Comparison of ENCODE assay signal across 8 cellular contexts in genomic region chr6:31729515-31729978, GRCh38. TPM values are rescaled to one million over a fixed set of nuclear protein-coding genes. Genes with fewer than 3 reads are reported as not detected.
DNase-seq lines count a peak whose midpoint lies in the region; ATAC-seq and TF ChIP-seq lines count a peak whose summit lies in the region.

No MANE protein-coding gene starts in this region.

- H3K27me3 ChIP-seq in CD8-positive, alpha-beta memory T cell (ENCODE audit: insufficient read depth, low read length, poor library complexity, severe bottlenecking) = no peaks in the 10 kb centered on the region
- no peaks in the 10 kb centered on the region for H3K27me3 ChIP-seq in smooth muscle cell (ENCODE audit: low read depth)

- CTCF ChIA-PET in CD8-positive, alpha-beta memory T cell (lab: Charles Lee) = interaction anchor here (0.9 to 9.6 kb wide), 27 partner anchors 9 to 168 kb away, joined by 3 to 71 read pairs (median 5); partner anchors contain the start of genes EHMT2, GPANK1, HSPA1A and HSPA1B
- CTCF ChIA-PET in activated B cell treated with CpG ODN at 0.5 μM for 24 hours (lab: Charles Lee) = interaction anchor here (0.6 to 5.9 kb wide), 19 partner anchors 8 to 532 kb away, joined by 3 to 49 read pairs (median 4); partner anchors contain the start of genes ABHD16A, HSPA1A, HSPA1B and HSPA1L

- peak overlapping the region; percentile 81 for H3K4me3 ChIP-seq in CD8-positive, alpha-beta memory T cell (ENCODE audit: low read length)
- peak overlapping the region; percentile 89 for H3K4me3 ChIP-seq in smooth muscle cell

- H3K79me2 ChIP-seq in smooth muscle cell (ENCODE audit: low read depth) = peaks cover 30% of the 10 kb centered on the region

- peaks cover 48% of the 10 kb centered on the region for H3K4me1 ChIP-seq in CD8-positive, alpha-beta memory T cell (ENCODE audit: insufficient read depth, low read length)
- peaks cover 20% of the 10 kb centered on the region for H3K4me1 ChIP-seq in smooth muscle cell (ENCODE audit: low read depth)

- peaks cover 51% of the 10 kb centered on the region for H4K20me1 ChIP-seq in smooth muscle cell (ENCODE audit: low read depth)

- no peaks in the 10 kb centered on the region for H3K27me3 Mint-ChIP-seq in CD8-positive, alpha-beta memory T cell
- H3K27me3 Mint-ChIP-seq in activated B cell treated with CpG ODN at 0.5 μM for 24 hours = no peaks in the 10 kb centered on the region

- peaks cover 37 to 48% (median 44%) of the 10 kb centered on the region in 3 donors for H3K4me1 Mint-ChIP-seq in CD8-positive, alpha-beta memory T cell
- peaks cover 71% of the 10 kb centered on the region for H3K4me1 Mint-ChIP-seq in activated B cell treated with CpG ODN at 0.5 μM for 24 hours

- intact Hi-C loops in activated B cell treated with CpG ODN at 0.5 μM for 24 hours (cut with micrococcal nuclease) = loop anchor here (1.0 to 2.0 kb wide), 7 partner anchors 40 to 194 kb away; partner anchors contain the start of genes BAG6, HSPA1A, HSPA1L and NEU1

- POLR2A ChIA-PET in CD8-positive, alpha-beta memory T cell (lab: Charles Lee) = interaction anchor here (0.7 to 2.1 kb wide), 8 partner anchors 8 to 182 kb away, joined by 3 to 9 read pairs (median 4); partner anchors contain the start of genes LSM2 and NFKBIL1
- POLR2A ChIA-PET in activated B cell treated with CpG ODN at 0.5 μM for 24 hours (lab: Charles Lee) = interaction anchor here (0.6 to 7.7 kb wide), 21 partner anchors 9 to 399 kb away, joined by 3 to 131 read pairs (median 9); partner anchors contain the start of genes ABHD16A, ATF6B, BAG6 and CLIC1

- peak overlapping the region; percentile 80 to 96 (median 94) for H3K27ac Mint-ChIP-seq in CD8-positive, alpha-beta memory T cell
- peak overlapping the region; percentile 92 for H3K27ac Mint-ChIP-seq in activated B cell treated with CpG ODN at 0.5 μM for 24 hours

- H3K36me3 Mint-ChIP-seq in CD8-positive, alpha-beta memory T cell = peaks cover 0 to 57% (median 8%) of the 10 kb centered on the region in 3 donors
- peaks cover 69% of the 10 kb centered on the region for H3K36me3 Mint-ChIP-seq in activated B cell treated with CpG ODN at 0.5 μM for 24 hours (ENCODE audit: low read depth)

- peak overlapping the region; percentile 95 for H3K4me2 ChIP-seq in smooth muscle cell

- peak overlapping the region; percentile 64 for H3K27ac ChIP-seq in CD8-positive, alpha-beta memory T cell (ENCODE audit: low read depth, low read length)
- peak overlapping the region; percentile 79 for H3K27ac ChIP-seq in smooth muscle cell (ENCODE audit: low read depth)

- H3K9me3 Mint-ChIP-seq in CD8-positive, alpha-beta memory T cell = no peaks in the 10 kb centered on the region
- no peaks in the 10 kb centered on the region for H3K9me3 Mint-ChIP-seq in activated B cell treated with CpG ODN at 0.5 μM for 24 hours

- H3F3A ChIP-seq in smooth muscle cell (ENCODE audit: low read depth) = peaks cover 50% of the 10 kb centered on the region

- H2AFZ ChIP-seq in smooth muscle cell (ENCODE audit: low read depth) = no peak overlapping the region

- peak overlapping the region; percentile 48 for H3K9ac ChIP-seq in smooth muscle cell (ENCODE audit: low read depth)

- H3K9me3 ChIP-seq in CD8-positive, alpha-beta memory T cell (ENCODE audit: low read length) = no peaks in the 10 kb centered on the region
- no peaks in the 10 kb centered on the region for H3K9me3 ChIP-seq in smooth muscle cell (replicated peaks; ENCODE audit: low read depth)

- H3K4me3 Mint-ChIP-seq in CD8-positive, alpha-beta memory T cell = peak overlapping the region; percentile 89 to 99 (median 95)
- H3K4me3 Mint-ChIP-seq in activated B cell treated with CpG ODN at 0.5 μM for 24 hours = peak overlapping the region; percentile 97

- WGBS in smooth muscle cell (ENCODE audit: low lambda C conversion rate) = 1% methylated on average over 22 of the region's 29 CpGs

- H3K36me3 ChIP-seq in CD8-positive, alpha-beta memory T cell (ENCODE audit: insufficient read depth, low read length) = peaks cover 28% of the 10 kb centered on the region
- no peaks in the 10 kb centered on the region for H3K36me3 ChIP-seq in smooth muscle cell (ENCODE audit: low read depth)

- TF ChIP-seq CTCF in activated B cell treated with CpG ODN at 0.5 μM for 24 hours (IDR thresholded peaks at IDR 0.05) (no peak), smooth muscle cell (IDR thresholded peaks at IDR 0.05; ENCODE audit: borderline replicate concordance, insufficient read depth, poor library complexity, severe bottlenecking) (peak; percentile 66)

- peak; percentile 31 for ATAC-seq in GM21825 (IDR thresholded peaks at IDR 0.05; ENCODE audit: unreplicated experiment)
- peak; percentile 45 for ATAC-seq in activated B cell treated with CpG ODN at 0.5 μM for 24 hours (ENCODE audit: low read depth)
- ATAC-seq in GM21717 (IDR thresholded peaks at IDR 0.05; ENCODE audit: unreplicated experiment) = no peak

- DNase-seq in CD8-positive, alpha-beta memory T cell = peak; percentile 72 to 85 (median 72)
- peak; percentile 50 for DNase-seq in NCI-H1694 (lab: John Stamatoyannopoulos, UW)
- DNase-seq in activated B cell treated with CpG ODN at 0.5 μM for 24 hours = peak; percentile 73
- peak; percentile 74 for DNase-seq in central memory CD4-positive, alpha-beta T cell
- DNase-seq in inferior parietal cortex (ENCODE audit: extremely low spot score) = peak; percentile 71
- peak; percentile 87 for DNase-seq in smooth muscle cell (lab: John Stamatoyannopoulos, UW; ENCODE audit: unreplicated experiment)

RNA-seq across cellular contexts. Expression of gene DDAH2, which starts 0.4 kb away (rescaled TPM):
- 1 to 10 TPM; 4.1 to 4.9 TPM for total RNA-seq in CD8-positive, alpha-beta memory T cell
- polyA plus RNA-seq in CD8-positive, alpha-beta memory T cell = 26.3 TPM
- total RNA-seq in activated B cell treated with CpG ODN at 0.5 μM for 24 hours (30.7 and 32.5 TPM in 2 replicates), smooth muscle cell (62.9 and 104 TPM in 2 replicates)
- 122 and 134 TPM in 2 replicates for polyA plus RNA-seq in smooth muscle cell

RNA-seq across cellular contexts. Expression of gene MPIG6B, which starts 6.4 kb away (rescaled TPM):
- not detected for total RNA-seq in CD8-positive, alpha-beta memory T cell
- 0.08 TPM for polyA plus RNA-seq in CD8-positive, alpha-beta memory T cell
- total RNA-seq in activated B cell treated with CpG ODN at 0.5 μM for 24 hours = 0.12 TPM in 1 of 2 replicates, not detected in the other
- 0.09 TPM in 1 of 2 replicates, not detected in the other for total RNA-seq in smooth muscle cell
- 1.1 TPM in 1 of 2 replicates, not detected in the other for polyA plus RNA-seq in smooth muscle cell

RNA-seq across cellular contexts. Expression of gene CLIC1, which starts 6.8 kb away (rescaled TPM):
- 100 to 1,000 TPM; 377 TPM for total RNA-seq in CD8-positive, alpha-beta memory T cell
- polyA plus RNA-seq in CD8-positive, alpha-beta memory T cell = 657 TPM
- 374 and 397 TPM in 2 replicates for total RNA-seq in activated B cell treated with CpG ODN at 0.5 μM for 24 hours
- total RNA-seq in smooth muscle cell = 373 and 417 TPM in 2 replicates
- 610 and 628 TPM in 2 replicates for polyA plus RNA-seq in smooth muscle cell

RNA-seq across cellular contexts. Expression of gene LY6G6C, which starts 8.0 kb away (rescaled TPM):
- total RNA-seq in CD8-positive, alpha-beta memory T cell = not detected
- not detected for polyA plus RNA-seq in CD8-positive, alpha-beta memory T cell
- total RNA-seq in activated B cell treated with CpG ODN at 0.5 μM for 24 hours = not detected in 2 replicates
- total RNA-seq in smooth muscle cell = 3.8 and 5.2 TPM in 2 replicates
- polyA plus RNA-seq in smooth muscle cell = 3.9 and 7.2 TPM in 2 replicates

RNA-seq across cellular contexts. Expression of gene MSH5, which starts 10.3 kb away (rescaled TPM):
- 10 to 100 TPM; 36.4 to 39.8 TPM for total RNA-seq in CD8-positive, alpha-beta memory T cell
- 2.0 TPM for polyA plus RNA-seq in CD8-positive, alpha-beta memory T cell
- total RNA-seq in activated B cell treated with CpG ODN at 0.5 μM for 24 hours = 35.4 and 47.3 TPM in 2 replicates
- total RNA-seq in smooth muscle cell = 10.6 and 15.4 TPM in 2 replicates
- 4.7 and 10.5 TPM in 2 replicates for polyA plus RNA-seq in smooth muscle cell
